8 cellular contexts compared by ENCODE assay signal in the genomic region with DNA sequence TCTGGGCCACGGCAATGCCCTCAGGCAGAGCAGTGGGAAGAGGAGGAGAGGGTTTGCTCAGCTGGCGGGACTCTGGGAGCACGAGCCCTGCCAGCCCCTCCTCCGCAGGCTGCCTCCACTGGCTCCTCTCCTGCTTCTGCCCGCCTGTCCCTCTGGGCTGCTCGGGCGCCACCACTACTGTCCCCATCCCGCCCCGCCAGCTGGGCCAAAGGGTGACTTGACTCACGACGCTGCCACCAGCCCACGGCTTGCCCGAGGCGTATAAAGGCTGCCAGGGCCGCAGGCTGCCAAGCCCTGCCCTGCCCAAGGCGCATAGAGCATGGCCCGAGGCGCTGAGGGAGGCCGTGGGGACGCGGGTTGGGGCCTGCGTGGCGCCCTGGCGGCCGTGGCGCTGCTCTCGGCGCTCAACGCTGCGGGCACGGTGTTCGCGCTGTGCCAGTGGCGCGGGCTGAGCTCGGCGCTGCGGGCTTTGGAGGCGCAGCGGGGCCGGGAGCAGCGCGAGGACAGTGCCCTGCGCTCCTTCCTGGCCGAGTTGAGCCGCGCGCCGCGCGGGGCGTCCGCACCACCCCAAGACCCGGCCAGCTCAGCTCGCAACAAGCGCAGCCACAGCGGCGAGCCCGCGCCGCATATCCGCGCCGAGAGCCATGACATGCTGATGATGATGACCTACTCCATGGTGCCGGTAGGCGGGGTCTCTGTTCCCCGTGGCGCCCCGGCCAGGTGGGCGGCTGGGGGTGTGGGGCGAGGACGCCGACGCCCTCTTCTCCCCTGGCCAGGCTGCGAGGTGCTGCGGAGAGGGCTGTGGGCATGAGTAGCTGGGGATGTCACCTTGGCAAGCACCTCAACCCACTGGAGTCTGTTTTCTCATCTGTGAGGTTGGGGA. TPM values are rescaled to one million over a fixed set of nuclear protein-coding genes. Genes with fewer than 3 reads are reported as not detected.
DNase-seq lines count a peak whose midpoint lies in the region; ATAC-seq and TF ChIP-seq lines count a peak whose summit lies in the region.

Gene GLDN (plus strand): TSS at position 290 of the 883 bp plus-strand sequence. CDS start 30 bp downstream, at position 320.

- H3K27me3 ChIP-seq in A673 (replicated peaks; ENCODE audit: insufficient read depth, low read depth, low read length, poor library complexity), result peaks cover 30% of the 10 kb centered on the region

- POLR2A ChIA-PET in A673 (lab: Charles Lee; ENCODE audit: low non-redundant PET), result no interaction called here

- no TSS peak for BruUV-seq in A673 (replicated peaks; lab: Mats Ljungman, UMichigan)

- DNase-seq in A673 (ENCODE audit: low spot score) (no peak), NCI-H1092 (lab: John Stamatoyannopoulos, UW) (peak; percentile 6), middle frontal gyrus (ENCODE audit: extremely low spot score, low spot score) (peak; percentile 67), epidermal melanocyte (ENCODE audit: insufficient read length, low spot score) (no peak)
- DNase-seq in stimulated activated CD4-positive, alpha-beta T cell treated with anti-CD3 and anti-CD28 coated beads, Interleukin-4, amount 100 ng/mL, for 1 hour, result no peak
- DNase-seq in effector CD4-positive, alpha-beta T cell, result no peak

- H3K9me3 ChIP-seq in A673 (ENCODE audit: low read depth, low read length, poor library complexity, severe bottlenecking), result no peaks in the 10 kb centered on the region

- H3K27ac ChIP-seq in A673 (ENCODE audit: low read depth, low read length, poor library complexity, severe bottlenecking), result no peak within 1 kb of the TSS

- peak within 1 kb of the TSS; percentile 18 for H3K4me3 ChIP-seq in A673 (ENCODE audit: low read depth, low read length, poor library complexity, severe bottlenecking)

- intact Hi-C loops in A673 (cut with micrococcal nuclease; ENCODE audit: unreplicated experiment), result no loop called here

- TF ChIP-seq CTCF in A673 (conservative IDR thresholded peaks at IDR 0.05; ENCODE audit: low read depth, low read length), result no peak

- CTCF ChIA-PET in A673 (lab: Charles Lee), result no interaction called here

- no peaks in the 10 kb centered on the region for H3K36me3 ChIP-seq in A673 (ENCODE audit: insufficient read depth, low read length, poor library complexity, severe bottlenecking)

- no peaks in the 10 kb centered on the region for H3K4me1 ChIP-seq in A673 (ENCODE audit: insufficient read depth, low read length, poor library complexity, severe bottlenecking)

- ATAC-seq in esophagus mucosa, result peak; percentile 47
- ATAC-seq in HG02970 (IDR thresholded peaks at IDR 0.05; ENCODE audit: low FRiP score, unreplicated experiment), result no peak

RNA-seq across cellular contexts. Expression of gene GLDN, which starts in this region (rescaled TPM):
- total RNA-seq in A673 (2021), result not detected in 2 replicates
- total RNA-seq in esophagus mucosa, result 0.56 TPM

Comparison
In these comparisons a context has a peak if more than half of its experiments do, and no peak if none do; other contexts are left out.
1. Peak in ATAC-seq in esophagus mucosa; RNA of the gene not detected or under 1 TPM.
2. DNase-seq: peak in NCI-H1092 (single experiment) and middle frontal gyrus (single experiment); none in A673 (single experiment), stimulated activated CD4-positive, alpha-beta T cell treated with anti-CD3 and anti-CD28 coated beads, Interleukin-4, amount 100 ng/mL, for 1 hour (single experiment), effector CD4-positive, alpha-beta T cell (single experiment) and epidermal melanocyte (single experiment).